In genomic region chr10:14967897-14968296, GRCh38 we compare ENCODE assay signal across 10 cellular contexts. TPM values are rescaled to one million over a fixed set of nuclear protein-coding genes. Genes with fewer than 3 reads are reported as not detected.
"Had no signal": no experiment of that assay in that cellular context is flagged by ENCODE, and none has a peak within 500 bp of the region (broad histone marks: within the 10 kb centered on the region; RNA-seq: fewer than 3 reads in every experiment).

No MANE protein-coding gene starts in this region.

- H3K27ac Mint-ChIP-seq: HFFc6, IgD-negative memory B cell had no signal

- H3K4me1 ChIP-seq: HAP-1 had no signal

- H3K4me3 ChIP-seq: GM23248, HAP-1 had no signal

- H3K27me3 Mint-ChIP-seq: IgD-negative memory B cell had no signal

- FAIRE-seq: HTR-8/SVneo had no signal

- H3K36me3 Mint-ChIP-seq: IgD-negative memory B cell had no signal

- H3K27ac ChIP-seq: GM23248 had no signal

- H2AFZ ChIP-seq: GM23248 had no signal

- ATAC-seq: HCT116 had no signal

- DNase-seq: GM23248, GOT3, H7, HFFc6, KG1 had no signal

- H3K4me3 Mint-ChIP-seq: HFFc6, IgD-negative memory B cell had no signal

- H3K9ac ChIP-seq: GM23248 had no signal

- H3K9me3 ChIP-seq: HAP-1 had no signal

- H3K36me3 ChIP-seq: HAP-1 had no signal

- H3K9me3 Mint-ChIP-seq: HFFc6, IgD-negative memory B cell had no signal

RNA-seq across cellular contexts. Expression of gene MEIG1, which starts 8.7 kb away (rescaled TPM):
- total RNA-seq: GM23248, H7, HT-29 had no signal
